15 cellular contexts compared by ENCODE assay signal in genomic region chr11:66044757-66045156, GRCh38. TPM values are rescaled to one million over a fixed set of nuclear protein-coding genes. Genes with fewer than 3 reads are reported as not detected.
DNase-seq lines count a peak whose midpoint lies in the region; ATAC-seq and TF ChIP-seq lines count a peak whose summit lies in the region.
"Had no signal": no experiment of that assay in that cellular context is flagged by ENCODE, and none has a peak within 500 bp of the region (broad histone marks: within the 10 kb centered on the region; RNA-seq: fewer than 3 reads in every experiment).

No MANE protein-coding gene starts in this region.

- H3K27ac ChIP-seq in psoas muscle, result no peak overlapping the region
- H3K27ac ChIP-seq: colonic mucosa, prostate gland, SJCRH30, upper lobe of right lung had no signal

- no peaks in the 10 kb centered on the region for H3K9me3 Mint-ChIP-seq in activated CD4-positive, alpha-beta T cell treated with anti-CD3 and anti-CD28 coated beads, Interleukin-2, amount 10 ng/mL, durations not matched to agents 7 days and 5 days
- H3K9me3 Mint-ChIP-seq in activated naive CD8-positive, alpha-beta T cell treated with anti-CD3 and anti-CD28 coated beads, Interleukin-2, amount 10 ng/mL, durations not matched to agents 7 days and 5 days, result no peaks in the 10 kb centered on the region

- H3K36me3 ChIP-seq in psoas muscle (ENCODE audit: insufficient read depth in 1 of 2, low read depth in 1 of 2), result no peaks in the 10 kb centered on the region
- H3K36me3 ChIP-seq: colonic mucosa, prostate gland, SJCRH30, upper lobe of right lung had no signal

- ATAC-seq in activated naive CD8-positive, alpha-beta T cell treated with anti-CD3 and anti-CD28 coated beads, Interleukin-2, amount 10 ng/mL, durations not matched to agents 7 days and 5 days (ENCODE audit: low read depth), result peak; percentile 8
- ATAC-seq in psoas muscle, result peak in 1 of 4 donors; percentile 11
- no peak for ATAC-seq in GM21367 (IDR thresholded peaks at IDR 0.05; ENCODE audit: unreplicated experiment)

- intact Hi-C loops in psoas muscle (cut with DNase I), result no loop called here

- H3K4me3 ChIP-seq in Jurkat, Clone E6-1 (ENCODE audit: low read length), result peak overlapping the region; percentile 16
- peak overlapping the region; percentile 11 for H3K4me3 ChIP-seq in psoas muscle
- H3K4me3 ChIP-seq: colonic mucosa, prostate gland, SJCRH30, upper lobe of right lung had no signal

- H3K4me1 ChIP-seq in psoas muscle, result peaks cover 6% of the 10 kb centered on the region
- H3K4me1 ChIP-seq: colonic mucosa, upper lobe of right lung had no signal

- peak; percentile 27 to 41 for DNase-seq in activated CD4-positive, alpha-beta T cell treated with anti-CD3 and anti-CD28 coated beads for 4 hours
- no peak for DNase-seq in activated CD4-positive, alpha-beta T cell treated with anti-CD3 and anti-CD28 coated beads, Interleukin-2, amount 10 ng/mL, durations not matched to agents 7 days and 5 days
- no peak for DNase-seq in Jurkat, Clone E6-1 (ENCODE audit: low read depth, low spot score)
- no peak for DNase-seq in activated naive CD8-positive, alpha-beta T cell treated with anti-CD3 and anti-CD28 coated beads, Interleukin-2, amount 10 ng/mL, durations not matched to agents 7 days and 5 days
- DNase-seq in psoas muscle (no peak), cerebellar nuclear complex (lab: John Stamatoyannopoulos, UW) (no peak), SK-N-DZ (ENCODE audit: low spot score) (no peak)
- DNase-seq: GOT3 had no signal

- 57 to 70% (median 63%) methylated on average over 6 of the region's 6 CpGs for WGBS in psoas muscle, 3 donors

- peaks cover 20% of the 10 kb centered on the region for H3K4me1 Mint-ChIP-seq in activated CD4-positive, alpha-beta T cell treated with anti-CD3 and anti-CD28 coated beads, Interleukin-2, amount 10 ng/mL, durations not matched to agents 7 days and 5 days
- H3K4me1 Mint-ChIP-seq in activated naive CD8-positive, alpha-beta T cell treated with anti-CD3 and anti-CD28 coated beads, Interleukin-2, amount 10 ng/mL, durations not matched to agents 7 days and 5 days, result peaks cover 10% of the 10 kb centered on the region

- no peaks in the 10 kb centered on the region for H3K9me3 ChIP-seq in psoas muscle
- H3K9me3 ChIP-seq: colonic mucosa, prostate gland, SJCRH30, upper lobe of right lung had no signal

- no peak overlapping the region for H3K27ac Mint-ChIP-seq in activated CD4-positive, alpha-beta T cell treated with anti-CD3 and anti-CD28 coated beads, Interleukin-2, amount 10 ng/mL, durations not matched to agents 7 days and 5 days
- no peak overlapping the region for H3K27ac Mint-ChIP-seq in activated naive CD8-positive, alpha-beta T cell treated with anti-CD3 and anti-CD28 coated beads, Interleukin-2, amount 10 ng/mL, durations not matched to agents 7 days and 5 days

- TF ChIP-seq CTCF in psoas muscle (IDR thresholded peaks at IDR 0.05), result no peak

- H3K27me3 Mint-ChIP-seq in activated CD4-positive, alpha-beta T cell treated with anti-CD3 and anti-CD28 coated beads, Interleukin-2, amount 10 ng/mL, durations not matched to agents 7 days and 5 days, result peaks cover 2% of the 10 kb centered on the region
- peaks cover 23% of the 10 kb centered on the region for H3K27me3 Mint-ChIP-seq in activated naive CD8-positive, alpha-beta T cell treated with anti-CD3 and anti-CD28 coated beads, Interleukin-2, amount 10 ng/mL, durations not matched to agents 7 days and 5 days

- CTCF ChIA-PET in activated CD4-positive, alpha-beta T cell treated with anti-CD3 and anti-CD28 coated beads, Interleukin-2, amount 10 ng/mL, durations not matched to agents 7 days and 5 days (lab: Charles Lee), result interaction anchor here (0.6 to 3.5 kb wide), 21 partner anchors 9 to 526 kb away, joined by 3 to 28 read pairs (median 4); partner anchors contain the start of gene FIBP

- no peaks in the 10 kb centered on the region for H3K36me3 Mint-ChIP-seq in activated CD4-positive, alpha-beta T cell treated with anti-CD3 and anti-CD28 coated beads, Interleukin-2, amount 10 ng/mL, durations not matched to agents 7 days and 5 days (ENCODE audit: low read depth)
- H3K36me3 Mint-ChIP-seq in activated naive CD8-positive, alpha-beta T cell treated with anti-CD3 and anti-CD28 coated beads, Interleukin-2, amount 10 ng/mL, durations not matched to agents 7 days and 5 days, result no peaks in the 10 kb centered on the region

- peaks cover 0 to 7% (median 4%) of the 10 kb centered on the region in 3 donors for H3K27me3 ChIP-seq in psoas muscle (ENCODE audit: insufficient read depth in 3 of 3, low read length in 2 of 3)
- H3K27me3 ChIP-seq: colonic mucosa had no signal

- H3K4me3 Mint-ChIP-seq in activated CD4-positive, alpha-beta T cell treated with anti-CD3 and anti-CD28 coated beads, Interleukin-2, amount 10 ng/mL, durations not matched to agents 7 days and 5 days, result no peak overlapping the region
- peak overlapping the region; percentile 18 for H3K4me3 Mint-ChIP-seq in activated naive CD8-positive, alpha-beta T cell treated with anti-CD3 and anti-CD28 coated beads, Interleukin-2, amount 10 ng/mL, durations not matched to agents 7 days and 5 days

- POLR2A ChIA-PET in activated CD4-positive, alpha-beta T cell treated with anti-CD3 and anti-CD28 coated beads, Interleukin-2, amount 10 ng/mL, durations not matched to agents 7 days and 5 days (lab: Charles Lee), result no interaction called here
- POLR2A ChIA-PET in activated naive CD8-positive, alpha-beta T cell treated with anti-CD3 and anti-CD28 coated beads, Interleukin-2, amount 10 ng/mL, durations not matched to agents 7 days and 5 days (lab: Charles Lee), result no interaction called here

RNA-seq across cellular contexts. Expression of gene GAL3ST3, which starts 4.2 kb away (rescaled TPM):
- not detected for total RNA-seq in activated CD4-positive, alpha-beta T cell treated with anti-CD3 and anti-CD28 coated beads, Interleukin-2, amount 10 ng/mL, durations not matched to agents 7 days and 5 days
- not detected for polyA plus RNA-seq in Jurkat, Clone E6-1 (2012; ENCODE audit: insufficient read depth, insufficient read length)
- total RNA-seq in activated naive CD8-positive, alpha-beta T cell treated with anti-CD3 and anti-CD28 coated beads, Interleukin-2, amount 10 ng/mL, durations not matched to agents 7 days and 5 days, result under 1 TPM; 0.14 to 0.44 TPM
- total RNA-seq in psoas muscle, result under 1 TPM in 1 of 4 donors, not detected in 3; 0.36 TPM
- polyA plus RNA-seq in psoas muscle, result under 1 TPM in 1 of 3 donors, not detected in 2; 0.03 TPM
- polyA plus RNA-seq in SK-N-DZ (2014; cell fraction: cytosol; rRNA removed), result 7.4 and 9.0 TPM in 2 replicates
- polyA plus RNA-seq in SK-N-DZ (2014; cell fraction: nucleus; rRNA removed), result 12.0 and 12.5 TPM in 2 replicates
- total RNA-seq: colonic mucosa, left lobe of liver, NCI-H460, SJCRH30, upper lobe of right lung had no signal

RNA-seq across cellular contexts. Expression of gene SF3B2, which starts 7.4 kb away (rescaled TPM):
- total RNA-seq in activated CD4-positive, alpha-beta T cell treated with anti-CD3 and anti-CD28 coated beads, Interleukin-2, amount 10 ng/mL, durations not matched to agents 7 days and 5 days, result 100 to 1,000 TPM; 217 to 223 TPM
- polyA plus RNA-seq in Jurkat, Clone E6-1 (2012; ENCODE audit: insufficient read depth, insufficient read length), result 291 TPM
- total RNA-seq in activated naive CD8-positive, alpha-beta T cell treated with anti-CD3 and anti-CD28 coated beads, Interleukin-2, amount 10 ng/mL, durations not matched to agents 7 days and 5 days, result 100 to 1,000 TPM; 231 to 246 TPM
- total RNA-seq in psoas muscle, result 100 to 1,000 TPM in 1 of 4 donors, 10 to 100 TPM in 3; 62.8 to 114 (median 86.4) TPM
- polyA plus RNA-seq in psoas muscle, result 100 to 1,000 TPM in 2 of 3 donors, 10 to 100 TPM in 1; 66.2 to 135 (median 114) TPM
- polyA plus RNA-seq in SK-N-DZ (2014; cell fraction: cytosol; rRNA removed), result 164 and 178 TPM in 2 replicates
- 157 and 172 TPM in 2 replicates for polyA plus RNA-seq in SK-N-DZ (2014; cell fraction: nucleus; rRNA removed)

RNA-seq across cellular contexts. Expression of gene CATSPER1, which starts 18.5 kb away (rescaled TPM):
- total RNA-seq in activated CD4-positive, alpha-beta T cell treated with anti-CD3 and anti-CD28 coated beads, Interleukin-2, amount 10 ng/mL, durations not matched to agents 7 days and 5 days, result not detected
- polyA plus RNA-seq in Jurkat, Clone E6-1 (2012; ENCODE audit: insufficient read depth, insufficient read length), result not detected
- not detected for total RNA-seq in activated naive CD8-positive, alpha-beta T cell treated with anti-CD3 and anti-CD28 coated beads, Interleukin-2, amount 10 ng/mL, durations not matched to agents 7 days and 5 days
- total RNA-seq in psoas muscle, result not detected
- polyA plus RNA-seq in psoas muscle, result under 1 TPM in 2 of 3 donors, not detected in 1; 0.01 to 0.55 TPM
- polyA plus RNA-seq in SK-N-DZ (2014; cell fraction: cytosol; rRNA removed), result not detected in 2 replicates
- polyA plus RNA-seq in SK-N-DZ (2014; cell fraction: nucleus; rRNA removed), result not detected in 2 replicates
- total RNA-seq: left lobe of liver, NCI-H460 had no signal

RNA-seq across cellular contexts. Expression of gene PACS1, which starts 25.3 kb away (rescaled TPM):
- 100 to 1,000 TPM; 109 TPM for total RNA-seq in activated CD4-positive, alpha-beta T cell treated with anti-CD3 and anti-CD28 coated beads, Interleukin-2, amount 10 ng/mL, durations not matched to agents 7 days and 5 days
- polyA plus RNA-seq in Jurkat, Clone E6-1 (2012; ENCODE audit: insufficient read depth, insufficient read length), result 33.5 TPM
- total RNA-seq in activated naive CD8-positive, alpha-beta T cell treated with anti-CD3 and anti-CD28 coated beads, Interleukin-2, amount 10 ng/mL, durations not matched to agents 7 days and 5 days, result 100 to 1,000 TPM; 138 to 162 TPM
- total RNA-seq in psoas muscle, result 10 to 100 TPM; 16.3 to 27.8 (median 24.9) TPM
- 10 to 100 TPM in 1 of 3 donors, 1 to 10 TPM in 2; 7.4 to 16.0 (median 9.0) TPM for polyA plus RNA-seq in psoas muscle
- 5.9 and 6.4 TPM in 2 replicates for polyA plus RNA-seq in SK-N-DZ (2014; cell fraction: cytosol; rRNA removed)
- 3.2 and 7.8 TPM in 2 replicates for polyA plus RNA-seq in SK-N-DZ (2014; cell fraction: nucleus; rRNA removed)

RNA-seq across cellular contexts. Expression of gene CST6, which starts 32.9 kb away (rescaled TPM):
- not detected for total RNA-seq in activated CD4-positive, alpha-beta T cell treated with anti-CD3 and anti-CD28 coated beads, Interleukin-2, amount 10 ng/mL, durations not matched to agents 7 days and 5 days
- polyA plus RNA-seq in Jurkat, Clone E6-1 (2012; ENCODE audit: insufficient read depth, insufficient read length), result not detected
- total RNA-seq in activated naive CD8-positive, alpha-beta T cell treated with anti-CD3 and anti-CD28 coated beads, Interleukin-2, amount 10 ng/mL, durations not matched to agents 7 days and 5 days, result not detected
- under 1 TPM in 3 of 4 donors, not detected in 1; 0.40 to 0.93 (median 0.47) TPM for total RNA-seq in psoas muscle
- 10 to 100 TPM in 1 of 3 donors, under 1 TPM in 1, not detected in 1; 0.13 to 18.7 TPM for polyA plus RNA-seq in psoas muscle
- not detected in 2 replicates for polyA plus RNA-seq in SK-N-DZ (2014; cell fraction: cytosol; rRNA removed)
- not detected in 2 replicates for polyA plus RNA-seq in SK-N-DZ (2014; cell fraction: nucleus; rRNA removed)
- total RNA-seq: colonic mucosa, left lobe of liver, NCI-H460, SJCRH30 had no signal

Comparison
In these comparisons a context has a peak if more than half of its experiments do, and no peak if none do; other contexts are left out.
1. DNase-seq: peak in activated CD4-positive, alpha-beta T cell treated with anti-CD3 and anti-CD28 coated beads for 4 hours (2 of 2); none in activated CD4-positive, alpha-beta T cell treated with anti-CD3 and anti-CD28 coated beads, Interleukin-2, amount 10 ng/mL, durations not matched to agents 7 days and 5 days (single experiment), Jurkat, Clone E6-1 (single experiment), activated naive CD8-positive, alpha-beta T cell treated with anti-CD3 and anti-CD28 coated beads, Interleukin-2, amount 10 ng/mL, durations not matched to agents 7 days and 5 days (single experiment), psoas muscle (0 of 2), cerebellar nuclear complex (0 of 2) and SK-N-DZ (single experiment).